In the genomic region with DNA sequence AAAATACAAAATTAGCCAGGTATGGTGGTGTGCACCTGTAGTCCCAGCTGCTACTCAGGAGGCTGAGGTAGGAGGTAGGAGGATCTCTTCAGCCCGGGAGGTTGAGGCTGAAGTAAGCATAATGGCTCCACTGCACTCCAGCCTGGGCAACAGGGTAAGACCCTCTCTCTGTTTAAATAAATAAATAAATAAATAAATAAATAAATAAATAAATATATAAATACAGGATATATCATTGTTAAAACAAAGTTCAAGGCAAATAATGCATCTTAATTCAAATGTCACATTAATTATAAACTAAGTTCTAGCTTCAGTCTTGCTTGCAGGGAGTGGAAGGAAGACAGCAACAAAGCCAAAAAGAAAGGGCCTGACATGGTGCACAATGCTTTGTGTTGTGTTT, we compare ENCODE assay signal across 1 cellular context.
TF ChIP-seq lines count a peak whose summit lies in the region.

No MANE protein-coding gene starts in this region.

TF ChIP-seq in HEK293, 187 proteins besides CTCF, POLR2A, EP300 and RAD21 (continued from another document):
- TF ChIP-seq, protein P1, sequence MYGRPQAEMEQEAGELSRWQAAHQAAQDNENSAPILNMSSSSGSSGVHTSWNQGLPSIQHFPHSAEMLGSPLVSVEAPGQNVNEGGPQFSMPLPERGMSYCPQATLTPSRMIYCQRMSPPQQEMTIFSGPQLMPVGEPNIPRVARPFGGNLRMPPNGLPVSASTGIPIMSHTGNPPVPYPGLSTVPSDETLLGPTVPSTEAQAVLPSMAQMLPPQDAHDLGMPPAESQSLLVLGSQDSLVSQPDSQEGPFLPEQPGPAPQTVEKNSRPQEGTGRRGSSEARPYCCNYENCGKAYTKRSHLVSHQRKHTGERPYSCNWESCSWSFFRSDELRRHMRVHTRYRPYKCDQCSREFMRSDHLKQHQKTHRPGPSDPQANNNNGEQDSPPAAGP (tag by site-specific recombination; IDR thresholded peaks at IDR 0.05), result no peak
- TF ChIP-seq YY2 (tag by site-specific recombination; IDR thresholded peaks at IDR 0.05) (no peak), ZNF510 (tag by site-specific recombination; IDR thresholded peaks at IDR 0.05; ENCODE audit: insufficient replicate concordance) (peak; percentile 37), ZNF394 (tag by site-specific recombination; IDR thresholded peaks at IDR 0.05; ENCODE audit: borderline replicate concordance) (peak; percentile 79; the same call in 1 of the 2 replicates), ZNF426 (tag by site-specific recombination; IDR thresholded peaks at IDR 0.05) (peak; percentile 65), ZNF623 (tag by site-specific recombination; IDR thresholded peaks at IDR 0.05) (peak; percentile 62), ZNF670 (tag by site-specific recombination; IDR thresholded peaks at IDR 0.05; ENCODE audit: low read depth) (no peak), ZNF202 (tag by site-specific recombination; IDR thresholded peaks at IDR 0.05; ENCODE audit: borderline replicate concordance) (peak; percentile 18; the same call in 1 of the 2 replicates), ZNF555 (tag by site-specific recombination; conservative IDR thresholded peaks at IDR 0.05) (peak; percentile 60), ZNF19 (tag by site-specific recombination; IDR thresholded peaks at IDR 0.05; ENCODE audit: low read depth) (0 out of 2 replicates have a peak, but pooled peaks have one; percentile 21), ZNF335 (tag by site-specific recombination; conservative IDR thresholded peaks at IDR 0.05) (no peak), ZNF132 (tag by site-specific recombination; IDR thresholded peaks at IDR 0.05; ENCODE audit: borderline replicate concordance) (no peak), ZNF560 (tag by site-specific recombination; IDR thresholded peaks at IDR 0.05; ENCODE audit: borderline replicate concordance) (no peak), ZBTB7A (tag by site-specific recombination; IDR thresholded peaks at IDR 0.05; ENCODE audit: low read depth) (no peak), ZFP69B (tag by site-specific recombination; IDR thresholded peaks at IDR 0.05) (no peak), ZNF140 (tag by site-specific recombination; IDR thresholded peaks at IDR 0.05) (peak; percentile 38; the same call in 1 of the 2 replicates)
- TF ChIP-seq, protein P2, sequence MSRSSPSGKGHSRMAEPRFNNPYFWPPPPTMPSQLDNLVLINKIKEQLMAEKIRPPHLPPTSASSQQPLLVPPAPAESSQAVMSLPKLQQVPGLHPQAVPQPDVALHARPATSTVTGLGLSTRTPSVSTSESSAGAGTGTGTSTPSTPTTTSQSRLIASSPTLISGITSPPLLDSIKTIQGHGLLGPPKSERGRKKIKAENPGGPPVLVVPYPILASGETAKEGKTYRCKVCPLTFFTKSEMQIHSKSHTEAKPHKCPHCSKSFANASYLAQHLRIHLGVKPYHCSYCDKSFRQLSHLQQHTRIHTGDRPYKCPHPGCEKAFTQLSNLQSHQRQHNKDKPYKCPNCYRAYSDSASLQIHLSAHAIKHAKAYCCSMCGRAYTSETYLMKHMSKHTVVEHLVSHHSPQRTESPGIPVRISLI (tag by site-specific recombination; IDR thresholded peaks at IDR 0.05), result no peak
- TF ChIP-seq, protein P3, sequence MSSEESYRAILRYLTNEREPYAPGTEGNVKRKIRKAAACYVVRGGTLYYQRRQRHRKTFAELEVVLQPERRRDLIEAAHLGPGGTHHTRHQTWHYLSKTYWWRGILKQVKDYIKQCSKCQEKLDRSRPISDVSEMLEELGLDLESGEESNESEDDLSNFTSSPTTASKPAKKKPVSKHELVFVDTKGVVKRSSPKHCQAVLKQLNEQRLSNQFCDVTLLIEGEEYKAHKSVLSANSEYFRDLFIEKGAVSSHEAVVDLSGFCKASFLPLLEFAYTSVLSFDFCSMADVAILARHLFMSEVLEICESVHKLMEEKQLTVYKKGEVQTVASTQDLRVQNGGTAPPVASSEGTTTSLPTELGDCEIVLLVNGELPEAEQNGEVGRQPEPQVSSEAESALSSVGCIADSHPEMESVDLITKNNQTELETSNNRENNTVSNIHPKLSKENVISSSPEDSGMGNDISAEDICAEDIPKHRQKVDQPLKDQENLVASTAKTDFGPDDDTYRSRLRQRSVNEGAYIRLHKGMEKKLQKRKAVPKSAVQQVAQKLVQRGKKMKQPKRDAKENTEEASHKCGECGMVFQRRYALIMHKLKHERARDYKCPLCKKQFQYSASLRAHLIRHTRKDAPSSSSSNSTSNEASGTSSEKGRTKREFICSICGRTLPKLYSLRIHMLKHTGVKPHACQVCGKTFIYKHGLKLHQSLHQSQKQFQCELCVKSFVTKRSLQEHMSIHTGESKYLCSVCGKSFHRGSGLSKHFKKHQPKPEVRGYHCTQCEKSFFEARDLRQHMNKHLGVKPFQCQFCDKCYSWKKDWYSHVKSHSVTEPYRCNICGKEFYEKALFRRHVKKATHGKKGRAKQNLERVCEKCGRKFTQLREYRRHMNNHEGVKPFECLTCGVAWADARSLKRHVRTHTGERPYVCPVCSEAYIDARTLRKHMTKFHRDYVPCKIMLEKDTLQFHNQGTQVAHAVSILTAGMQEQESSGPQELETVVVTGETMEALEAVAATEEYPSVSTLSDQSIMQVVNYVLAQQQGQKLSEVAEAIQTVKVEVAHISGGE (tag by site-specific recombination; conservative IDR thresholded peaks at IDR 0.05; ENCODE audit: low read depth), result peak; percentile 67
- TF ChIP-seq, protein P4, sequence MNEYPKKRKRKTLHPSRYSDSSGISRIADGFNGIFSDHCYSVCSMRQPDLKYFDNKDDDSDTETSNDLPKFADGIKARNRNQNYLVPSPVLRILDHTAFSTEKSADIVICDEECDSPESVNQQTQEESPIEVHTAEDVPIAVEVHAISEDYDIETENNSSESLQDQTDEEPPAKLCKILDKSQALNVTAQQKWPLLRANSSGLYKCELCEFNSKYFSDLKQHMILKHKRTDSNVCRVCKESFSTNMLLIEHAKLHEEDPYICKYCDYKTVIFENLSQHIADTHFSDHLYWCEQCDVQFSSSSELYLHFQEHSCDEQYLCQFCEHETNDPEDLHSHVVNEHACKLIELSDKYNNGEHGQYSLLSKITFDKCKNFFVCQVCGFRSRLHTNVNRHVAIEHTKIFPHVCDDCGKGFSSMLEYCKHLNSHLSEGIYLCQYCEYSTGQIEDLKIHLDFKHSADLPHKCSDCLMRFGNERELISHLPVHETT (tag by site-specific recombination; IDR thresholded peaks at IDR 0.05), result no peak
- TF ChIP-seq, protein P5, sequence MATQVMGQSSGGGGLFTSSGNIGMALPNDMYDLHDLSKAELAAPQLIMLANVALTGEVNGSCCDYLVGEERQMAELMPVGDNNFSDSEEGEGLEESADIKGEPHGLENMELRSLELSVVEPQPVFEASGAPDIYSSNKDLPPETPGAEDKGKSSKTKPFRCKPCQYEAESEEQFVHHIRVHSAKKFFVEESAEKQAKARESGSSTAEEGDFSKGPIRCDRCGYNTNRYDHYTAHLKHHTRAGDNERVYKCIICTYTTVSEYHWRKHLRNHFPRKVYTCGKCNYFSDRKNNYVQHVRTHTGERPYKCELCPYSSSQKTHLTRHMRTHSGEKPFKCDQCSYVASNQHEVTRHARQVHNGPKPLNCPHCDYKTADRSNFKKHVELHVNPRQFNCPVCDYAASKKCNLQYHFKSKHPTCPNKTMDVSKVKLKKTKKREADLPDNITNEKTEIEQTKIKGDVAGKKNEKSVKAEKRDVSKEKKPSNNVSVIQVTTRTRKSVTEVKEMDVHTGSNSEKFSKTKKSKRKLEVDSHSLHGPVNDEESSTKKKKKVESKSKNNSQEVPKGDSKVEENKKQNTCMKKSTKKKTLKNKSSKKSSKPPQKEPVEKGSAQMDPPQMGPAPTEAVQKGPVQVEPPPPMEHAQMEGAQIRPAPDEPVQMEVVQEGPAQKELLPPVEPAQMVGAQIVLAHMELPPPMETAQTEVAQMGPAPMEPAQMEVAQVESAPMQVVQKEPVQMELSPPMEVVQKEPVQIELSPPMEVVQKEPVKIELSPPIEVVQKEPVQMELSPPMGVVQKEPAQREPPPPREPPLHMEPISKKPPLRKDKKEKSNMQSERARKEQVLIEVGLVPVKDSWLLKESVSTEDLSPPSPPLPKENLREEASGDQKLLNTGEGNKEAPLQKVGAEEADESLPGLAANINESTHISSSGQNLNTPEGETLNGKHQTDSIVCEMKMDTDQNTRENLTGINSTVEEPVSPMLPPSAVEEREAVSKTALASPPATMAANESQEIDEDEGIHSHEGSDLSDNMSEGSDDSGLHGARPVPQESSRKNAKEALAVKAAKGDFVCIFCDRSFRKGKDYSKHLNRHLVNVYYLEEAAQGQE (tag by site-specific recombination; IDR thresholded peaks at IDR 0.05), result peak; percentile 41; the same call in 1 of the 2 replicates
- TF ChIP-seq, protein P6, sequence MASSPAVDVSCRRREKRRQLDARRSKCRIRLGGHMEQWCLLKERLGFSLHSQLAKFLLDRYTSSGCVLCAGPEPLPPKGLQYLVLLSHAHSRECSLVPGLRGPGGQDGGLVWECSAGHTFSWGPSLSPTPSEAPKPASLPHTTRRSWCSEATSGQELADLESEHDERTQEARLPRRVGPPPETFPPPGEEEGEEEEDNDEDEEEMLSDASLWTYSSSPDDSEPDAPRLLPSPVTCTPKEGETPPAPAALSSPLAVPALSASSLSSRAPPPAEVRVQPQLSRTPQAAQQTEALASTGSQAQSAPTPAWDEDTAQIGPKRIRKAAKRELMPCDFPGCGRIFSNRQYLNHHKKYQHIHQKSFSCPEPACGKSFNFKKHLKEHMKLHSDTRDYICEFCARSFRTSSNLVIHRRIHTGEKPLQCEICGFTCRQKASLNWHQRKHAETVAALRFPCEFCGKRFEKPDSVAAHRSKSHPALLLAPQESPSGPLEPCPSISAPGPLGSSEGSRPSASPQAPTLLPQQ (tag by site-specific recombination; IDR thresholded peaks at IDR 0.05), result no peak
